ENCODE assay signal across 9 cellular contexts in genomic region chr21:44802396-44803153, GRCh38. TPM values are rescaled to one million over a fixed set of nuclear protein-coding genes. Genes with fewer than 3 reads are reported as not detected.
A peak's percentile ranks its signal among the peaks of the same experiment; 100 is the strongest.
DNase-seq lines count a peak whose midpoint lies in the region; ATAC-seq, FAIRE-seq and TF ChIP-seq lines count a peak whose summit lies in the region.
"Had no signal": no experiment of that assay in that cellular context is flagged by ENCODE, and none has a peak within 500 bp of the region (broad histone marks: within the 10 kb centered on the region; RNA-seq: fewer than 3 reads in every experiment).

No MANE protein-coding gene starts in this region.

- TF ChIP-seq CTCF in KMS-11 (conservative IDR thresholded peaks at IDR 0.05; ENCODE audit: low read depth, low read length) (0 out of 2 replicates have a peak, but pooled peaks have one; percentile 26), ascending aorta (IDR thresholded peaks at IDR 0.05) (no peak), HepG2 (CRISPR knock-in tag; IDR thresholded peaks at IDR 0.05) (no peak), type B pancreatic cell (conservative IDR thresholded peaks at IDR 0.05) (peak; percentile 9)

- H3K9ac ChIP-seq in KMS-11 (peak overlapping the region; percentile 85), HepG2 (ENCODE audit: insufficient read depth, low read depth, low read length) (peak overlapping the region; percentile 85)

- H3K4me3 Mint-ChIP-seq in type B pancreatic cell = peak overlapping the region; percentile 92

- H3K79me2 ChIP-seq in KMS-11 (ENCODE audit: insufficient read depth, low read depth) (peaks cover 49% of the 10 kb centered on the region), HepG2 (ENCODE audit: insufficient read depth, low read length) (peaks cover 44% of the 10 kb centered on the region)

- BruUV-seq in HepG2 (replicated peaks; lab: Mats Ljungman, UMichigan) = no TSS peak

- peaks cover 15% of the 10 kb centered on the region for H3K36me3 Mint-ChIP-seq in type B pancreatic cell

- H3K9me3 ChIP-seq in ascending aorta = no peaks in the 10 kb centered on the region
- H3K9me3 ChIP-seq in HepG2 (ENCODE audit: low read length) = no peaks in the 10 kb centered on the region

- H3K4me1 ChIP-seq in KMS-11 (ENCODE audit: low read depth, poor library complexity, severe bottlenecking) = peaks cover 39% of the 10 kb centered on the region
- peaks cover 7 to 14% of the 10 kb centered on the region in 2 donors for H3K4me1 ChIP-seq in ascending aorta
- peaks cover 57% of the 10 kb centered on the region for H3K4me1 ChIP-seq in HepG2 (ENCODE audit: insufficient read depth, low read length)

- peak overlapping the region; percentile 66 for H3K4me2 ChIP-seq in KMS-11
- peak overlapping the region; percentile 99 for H3K4me2 ChIP-seq in HepG2 (ENCODE audit: low read depth, low read length)

- H3K27me3 Mint-ChIP-seq in type B pancreatic cell = no peaks in the 10 kb centered on the region

- peaks cover 30% of the 10 kb centered on the region for H3K4me1 Mint-ChIP-seq in type B pancreatic cell (ENCODE audit: unreplicated experiment)

- peak overlapping the region; percentile 91 for H3K27ac Mint-ChIP-seq in type B pancreatic cell

- in situ Hi-C loops in HepG2 (cut with HindIII; ENCODE audit: extremely low pct_ligation_motif_present, low pct_unique_long_range_greater_than_20kb) = loop anchor here (5.0 kb wide), 2 partner anchors 45 to 110 kb away; no protein-coding TSS in a partner anchor

- H3K36me3 ChIP-seq in KMS-11 (ENCODE audit: insufficient read depth) (peaks cover 21% of the 10 kb centered on the region; the same call in 1 of the 2 replicates), ascending aorta (peaks cover 14 to 29% of the 10 kb centered on the region in 2 donors), HepG2 (replicated peaks in 1 of 2; ENCODE audit: control insufficient read depth in 1 of 2, insufficient read depth in 2 of 2, low read length in 2 of 2) (peaks cover 9 to 34% of the 10 kb centered on the region in 2 experiments; a peak in 4 of 5 replicates)

- H2AFZ ChIP-seq in KMS-11 (ENCODE audit: low read depth) (peak overlapping the region; percentile 58), HepG2 (ENCODE audit: low read length) (no peak overlapping the region)

- H3K27me3 ChIP-seq in KMS-11 (ENCODE audit: insufficient read depth, low read depth) (no peaks in the 10 kb centered on the region), ascending aorta (no peaks in the 10 kb centered on the region), HepG2 (ENCODE audit: control insufficient read depth in 1 of 2, insufficient read depth in 2 of 2, low read length in 2 of 2) (no peaks in the 10 kb centered on the region; a peak in 1 of 5 replicates)

- peak overlapping the region; percentile 58 for H3K27ac ChIP-seq in KMS-11
- peak overlapping the region in 1 of 2 donors; percentile 66 for H3K27ac ChIP-seq in ascending aorta
- peak overlapping the region; percentile 88 for H3K27ac ChIP-seq in HepG2 (ENCODE audit: extremely low read length, insufficient read depth, low read length)

- TF ChIP-seq EP300 in HepG2 (IDR thresholded peaks at IDR 0.05; ENCODE audit: low read depth in 2 of 2, low read length in 2 of 2) = no peak
- no peak for TF ChIP-seq EP300 in HepG2 (CRISPR knock-in tag; IDR thresholded peaks at IDR 0.05; ENCODE audit: borderline replicate concordance)

- CTCF ChIA-PET in HepG2 (lab: Yijun Ruan, JAX; ENCODE audit: low intra/inter-chr PET ratio, low total read pairs) = no interaction called here

- peak; percentile 76 for FAIRE-seq in HepG2 (lab: Jason Lieb, UNC)
- FAIRE-seq: G401.6 had no signal

- DNase-seq in NCI-H748 (lab: John Stamatoyannopoulos, UW; ENCODE audit: unreplicated experiment) (peak; percentile 18), NCI-H748 treated with DMSO at 0.1 percent for 48 hours (lab: John Stamatoyannopoulos, UW) (no peak), ascending aorta (ENCODE audit: low spot score in 2 of 2) (no peak), HepG2 (ENCODE audit: low spot score) (peak; percentile 81), type B pancreatic cell (ENCODE audit: extremely low spot score, unreplicated experiment) (no peak), amygdala (lab: John Stamatoyannopoulos, UW) (no peak)

- 4% methylated on average over 12 of the region's 32 CpGs for WGBS in HepG2 (ENCODE audit: low lambda C conversion rate)

- H3K4me3 ChIP-seq in KMS-11 (IDR thresholded peaks at IDR 0.05; ENCODE audit: insufficient read depth, low read depth, low read length) = no peak overlapping the region
- peak overlapping the region; percentile 85 to 91 for H3K4me3 ChIP-seq in ascending aorta
- H3K4me3 ChIP-seq in HepG2 (replicated peaks in 1 of 3; ENCODE audit: insufficient read depth in 1 of 3, low read depth in 2 of 3, low read length in 3 of 3) = peak overlapping the region; percentile 79 to 86 (median 80)

- H4K20me1 ChIP-seq in KMS-11 (ENCODE audit: insufficient read depth) (peaks cover 22% of the 10 kb centered on the region; the same call in 1 of the 2 replicates), HepG2 (ENCODE audit: insufficient read depth, low read length) (peaks cover 14% of the 10 kb centered on the region)

- TF ChIP-seq POLR2A in HepG2 (IDR thresholded peaks at IDR 0.05; ENCODE audit: insufficient read depth in 1 of 2, low read depth in 2 of 2, low read length in 2 of 2) = peak; percentile 26 to 63; a peak in 3 of 4 replicates

- no peaks in the 10 kb centered on the region for H3K9me3 Mint-ChIP-seq in type B pancreatic cell

- ATAC-seq in HepG2 = peak; percentile 89
- ATAC-seq in GM21390 (IDR thresholded peaks at IDR 0.05; ENCODE audit: unreplicated experiment) = no peak

- POLR2A ChIA-PET in HepG2 (lab: Yijun Ruan, JAX) = interaction anchor here (0.6 to 5.6 kb wide), 22 partner anchors 9 to 345 kb away, joined by 3 to 31 read pairs (median 4); partner anchors contain the start of genes PTTG1IP and SUMO3

- no peak for TF ChIP-seq RAD21 in HepG2 (CRISPR knock-in tag; IDR thresholded peaks at IDR 0.05)

- intact Hi-C loops in ascending aorta (cut with DNase I) = loop anchor here (5.0 kb wide), 1 partner anchor 130 kb away; no protein-coding TSS in a partner anchor
- intact Hi-C loops in HepG2 (cut with micrococcal nuclease; ENCODE audit: unreplicated experiment) = loop anchor here (1.0 to 5.0 kb wide), 4 partner anchors 15 to 110 kb away; partner anchors contain the start of gene PTTG1IP

TF ChIP-seq in HepG2, 621 proteins besides CTCF, POLR2A, EP300 and RAD21 (continues in another document):
- TF ChIP-seq STAG1 (CRISPR knock-in tag; IDR thresholded peaks at IDR 0.05) = 0 out of 2 replicates have a peak, but pooled peaks have one; percentile 8
- TF ChIP-seq RORA (CRISPR knock-in tag; IDR thresholded peaks at IDR 0.05) = no peak

RNA-seq across cellular contexts. Expression of gene UBE2G2, which starts 1.0 kb away (rescaled TPM):
- total RNA-seq in ascending aorta = 58.1 TPM
- total RNA-seq in HepG2 (2016; rRNA removed; fragmentation: Illumina TruSeq; extraction: Trizol) = 55.4 and 62.0 TPM in 2 replicates
- total RNA-seq in HepG2 (2016; cell fraction: cytosol; rRNA removed; fragmentation: Illumina TruSeq; extraction: Trizol; ENCODE audit: low read depth) = 6.2 and 7.8 TPM in 2 replicates
- total RNA-seq in HepG2 (2016; cell fraction: insoluble cytoplasmic fraction; rRNA removed; fragmentation: Illumina TruSeq; extraction: Trizol) = 55.6 and 59.2 TPM in 2 replicates
- 24.1 and 25.4 TPM in 2 replicates for total RNA-seq in HepG2 (2016; cell fraction: membrane; rRNA removed; fragmentation: Illumina TruSeq; extraction: Trizol)
- 58.4 and 64.5 TPM in 2 replicates for total RNA-seq in HepG2 (2016; cell fraction: nucleus; rRNA removed; fragmentation: Illumina TruSeq; extraction: Trizol)
- 92.0 and 106 TPM in 2 replicates for polyA plus RNA-seq in HepG2 (2011; rRNA removed)
- polyA plus RNA-seq in HepG2 (2011; cell fraction: cytosol; rRNA removed) = 65.4 and 70.1 TPM in 2 replicates
- polyA plus RNA-seq in HepG2 (2011; cell fraction: nucleus; rRNA removed) = 159 and 211 TPM in 2 replicates
- 63.5 and 84.4 TPM in 2 replicates for polyA plus RNA-seq in HepG2 (2012)
- 6.2 and 8.1 TPM in 2 replicates for polyA plus RNA-seq in HepG2 (2016; cell fraction: cytosol; fragmentation: Illumina TruSeq; extraction: Trizol; ENCODE audit: low read depth)
- 70.2 and 76.6 TPM in 2 replicates for polyA plus RNA-seq in HepG2 (2016; cell fraction: insoluble cytoplasmic fraction; fragmentation: Illumina TruSeq; extraction: Trizol; ENCODE audit: low read depth)
- polyA plus RNA-seq in HepG2 (2016; cell fraction: membrane; fragmentation: Illumina TruSeq; extraction: Trizol; ENCODE audit: low read depth) = 18.6 and 20.2 TPM in 2 replicates
- 135 and 144 TPM in 2 replicates for polyA plus RNA-seq in HepG2 (2016; cell fraction: nucleus; fragmentation: Illumina TruSeq; extraction: Trizol; ENCODE audit: insufficient read depth, low read depth)
- 53.7 and 134 TPM in 2 replicates for polyA minus RNA-seq in HepG2 (2011; rRNA and poly(A)+ RNA removed; ENCODE audit: low replicate concordance)
- polyA minus RNA-seq in HepG2 (2011; cell fraction: cytosol; rRNA and poly(A)+ RNA removed) = 25.8 and 27.2 TPM in 2 replicates
- 110 and 138 TPM in 2 replicates for polyA minus RNA-seq in HepG2 (2011; cell fraction: nucleus; rRNA and poly(A)+ RNA removed)
- total RNA-seq in type B pancreatic cell (ENCODE audit: low replicate concordance) = 75.6 and 92.4 TPM in 2 replicates

RNA-seq across cellular contexts. Expression of gene SUMO3, which starts 15.3 kb away (rescaled TPM):
- 69.2 TPM for total RNA-seq in ascending aorta
- 92.4 and 111 TPM in 2 replicates for total RNA-seq in HepG2 (2016; rRNA removed; fragmentation: Illumina TruSeq; extraction: Trizol)
- 75.4 and 89.7 TPM in 2 replicates for total RNA-seq in HepG2 (2016; cell fraction: cytosol; rRNA removed; fragmentation: Illumina TruSeq; extraction: Trizol; ENCODE audit: low read depth)
- 95.7 and 103 TPM in 2 replicates for total RNA-seq in HepG2 (2016; cell fraction: insoluble cytoplasmic fraction; rRNA removed; fragmentation: Illumina TruSeq; extraction: Trizol)
- total RNA-seq in HepG2 (2016; cell fraction: membrane; rRNA removed; fragmentation: Illumina TruSeq; extraction: Trizol) = 169 and 187 TPM in 2 replicates
- 37.2 and 43.4 TPM in 2 replicates for total RNA-seq in HepG2 (2016; cell fraction: nucleus; rRNA removed; fragmentation: Illumina TruSeq; extraction: Trizol)
- polyA plus RNA-seq in HepG2 (2011; rRNA removed) = 46.6 and 51.4 TPM in 2 replicates
- polyA plus RNA-seq in HepG2 (2011; cell fraction: cytosol; rRNA removed) = 69.8 and 78.7 TPM in 2 replicates
- polyA plus RNA-seq in HepG2 (2011; cell fraction: nucleus; rRNA removed) = 23.1 and 24.9 TPM in 2 replicates
- 80.3 and 83.9 TPM in 2 replicates for polyA plus RNA-seq in HepG2 (2012)
- polyA plus RNA-seq in HepG2 (2016; cell fraction: cytosol; fragmentation: Illumina TruSeq; extraction: Trizol; ENCODE audit: low read depth) = 129 and 158 TPM in 2 replicates
- 154 and 159 TPM in 2 replicates for polyA plus RNA-seq in HepG2 (2016; cell fraction: insoluble cytoplasmic fraction; fragmentation: Illumina TruSeq; extraction: Trizol; ENCODE audit: low read depth)
- polyA plus RNA-seq in HepG2 (2016; cell fraction: membrane; fragmentation: Illumina TruSeq; extraction: Trizol; ENCODE audit: low read depth) = 228 and 251 TPM in 2 replicates
- 69.6 and 74.5 TPM in 2 replicates for polyA plus RNA-seq in HepG2 (2016; cell fraction: nucleus; fragmentation: Illumina TruSeq; extraction: Trizol; ENCODE audit: insufficient read depth, low read depth)
- 52.3 and 76.3 TPM in 2 replicates for polyA minus RNA-seq in HepG2 (2011; rRNA and poly(A)+ RNA removed; ENCODE audit: low replicate concordance)
- polyA minus RNA-seq in HepG2 (2011; cell fraction: cytosol; rRNA and poly(A)+ RNA removed) = 36.4 and 40.4 TPM in 2 replicates
- 19.8 and 23.2 TPM in 2 replicates for polyA minus RNA-seq in HepG2 (2011; cell fraction: nucleus; rRNA and poly(A)+ RNA removed)
- total RNA-seq in type B pancreatic cell (ENCODE audit: low replicate concordance) = 61.0 and 81.2 TPM in 2 replicates

Comparison
In these comparisons a context has a peak if more than half of its experiments do, and no peak if none do; other contexts are left out.
1. DNase-seq: peak in NCI-H748 (single experiment) and HepG2 (single experiment); none in NCI-H748 treated with DMSO at 0.1 percent for 48 hours (single experiment), ascending aorta (0 of 2), type B pancreatic cell (single experiment) and amygdala (0 of 56).
2. CTCF ChIP-seq: peak in KMS-11 (single experiment) and type B pancreatic cell (single experiment); none in ascending aorta (0 of 3) and HepG2 (single experiment).